1 cellular context compared by ENCODE assay signal in genomic region chr6:31775184-31775583, GRCh38.
TF ChIP-seq lines count a peak whose summit lies in the region.

No MANE protein-coding gene starts in this region.

TF ChIP-seq in IMR-90, 13 proteins besides CTCF, POLR2A, EP300 and RAD21:
- TF ChIP-seq MAFK (IDR thresholded peaks at IDR 0.05; ENCODE audit: low read depth, low read length), result no peak
- TF ChIP-seq BHLHE40 (IDR thresholded peaks at IDR 0.05; ENCODE audit: low read depth, low read length), result no peak
- TF ChIP-seq USF2 (IDR thresholded peaks at IDR 0.05; ENCODE audit: low read depth, low read length), result no peak
- no peak for TF ChIP-seq NFE2L2 (IDR thresholded peaks at IDR 0.05; ENCODE audit: low read depth, low read length)
- TF ChIP-seq CHD1 (IDR thresholded peaks at IDR 0.05; ENCODE audit: low read depth, low read length), result no peak
- no peak for TF ChIP-seq CEBPB (IDR thresholded peaks at IDR 0.05; ENCODE audit: low read depth, low read length)
- TF ChIP-seq MXI1 (IDR thresholded peaks at IDR 0.05; ENCODE audit: borderline replicate concordance, low read depth, low read length), result no peak
- TF ChIP-seq FOS (IDR thresholded peaks at IDR 0.05; ENCODE audit: low read depth, low read length), result no peak
- TF ChIP-seq ELK1 (IDR thresholded peaks at IDR 0.05; ENCODE audit: borderline replicate concordance, low read depth, low read length), result no peak
- no peak for TF ChIP-seq RCOR1 (IDR thresholded peaks at IDR 0.05; ENCODE audit: insufficient replicate concordance, low read length)
- TF ChIP-seq SMC3 (IDR thresholded peaks at IDR 0.05; ENCODE audit: low read depth, low read length), result no peak
- no peak for TF ChIP-seq RFX5 (IDR thresholded peaks at IDR 0.05; ENCODE audit: low read depth, low read length)
